Comparison of ENCODE assay signal across 14 cellular contexts in genomic region chr1:31055501-31055900, GRCh38. TPM values are rescaled to one million over a fixed set of nuclear protein-coding genes. Genes with fewer than 3 reads are reported as not detected.
DNase-seq lines count a peak whose midpoint lies in the region; ATAC-seq and TF ChIP-seq lines count a peak whose summit lies in the region.
"Had no signal": no experiment of that assay in that cellular context is flagged by ENCODE, and none has a peak within 500 bp of the region (broad histone marks: within the 10 kb centered on the region; RNA-seq: fewer than 3 reads in every experiment).

No MANE protein-coding gene starts in this region.

- H3K36me3 Mint-ChIP-seq in activated T-cell treated with anti-CD3 and anti-CD28 coated beads, Interleukin-2, amount 50 U/mL, for 72 hours (ENCODE audit: insufficient read depth in 2 of 2), result peaks cover 12 to 51% of the 10 kb centered on the region in 2 donors
- H3K36me3 Mint-ChIP-seq in activated T-helper 1 cell treated with anti-CD3 and anti-CD28 coated beads, Interleukin-12 subunit alpha, Interleukin-12 subunit beta, Interleukin-2, Interleukin-4 antibody, amounts not matched to agents 30 ng/mL and 10 ng/mL and 1 ng/mL, durations not matched to agents 14 hours and 24 hours and 36 hours (ENCODE audit: low read depth), result peaks cover 39% of the 10 kb centered on the region
- no peaks in the 10 kb centered on the region for H3K36me3 Mint-ChIP-seq in glutamatergic neuron (ENCODE audit: unreplicated experiment)
- H3K36me3 Mint-ChIP-seq in stimulated activated naive B cell treated with anti-CD40 and anti-IgM and Interleukin-4, amounts not matched to agents 10 μg/mL and 1 μg/mL and 100 μg/mL, for 72 hours, result peaks cover 39 to 48% of the 10 kb centered on the region in 2 donors

- intact Hi-C loops in activated T-helper 1 cell treated with anti-CD3 and anti-CD28 coated beads, Interleukin-12 subunit alpha, Interleukin-12 subunit beta, Interleukin-2, Interleukin-4 antibody, amounts not matched to agents 30 ng/mL and 10 ng/mL and 1 ng/mL, durations not matched to agents 14 hours and 24 hours and 36 hours (cut with micrococcal nuclease), result loop anchor here (2.0 kb wide), 1 partner anchor 19 kb away; no protein-coding TSS in a partner anchor
- intact Hi-C loops in left ventricle myocardium inferior (cut with micrococcal nuclease), result no loop called here

- no peaks in the 10 kb centered on the region for H3K27me3 ChIP-seq in left ventricle myocardium inferior (ENCODE audit: low read depth)

- no peaks in the 10 kb centered on the region for H3K27me3 Mint-ChIP-seq in activated T-cell treated with anti-CD3 and anti-CD28 coated beads, Interleukin-2, amount 50 U/mL, for 72 hours (ENCODE audit: low read depth)
- no peaks in the 10 kb centered on the region for H3K27me3 Mint-ChIP-seq in activated T-helper 1 cell treated with anti-CD3 and anti-CD28 coated beads, Interleukin-12 subunit alpha, Interleukin-12 subunit beta, Interleukin-2, Interleukin-4 antibody, amounts not matched to agents 30 ng/mL and 10 ng/mL and 1 ng/mL, durations not matched to agents 14 hours and 24 hours and 36 hours (ENCODE audit: insufficient read depth)
- H3K27me3 Mint-ChIP-seq in glutamatergic neuron (ENCODE audit: unreplicated experiment), result peaks cover 4% of the 10 kb centered on the region
- no peaks in the 10 kb centered on the region for H3K27me3 Mint-ChIP-seq in stimulated activated naive B cell treated with anti-CD40 and anti-IgM and Interleukin-4, amounts not matched to agents 10 μg/mL and 1 μg/mL and 100 μg/mL, for 72 hours

- H3K4me1 Mint-ChIP-seq in activated T-cell treated with anti-CD3 and anti-CD28 coated beads, Interleukin-2, amount 50 U/mL, for 72 hours (ENCODE audit: low read depth), result peaks cover 91% of the 10 kb centered on the region
- H3K4me1 Mint-ChIP-seq in activated T-helper 1 cell treated with anti-CD3 and anti-CD28 coated beads, Interleukin-12 subunit alpha, Interleukin-12 subunit beta, Interleukin-2, Interleukin-4 antibody, amounts not matched to agents 30 ng/mL and 10 ng/mL and 1 ng/mL, durations not matched to agents 14 hours and 24 hours and 36 hours (ENCODE audit: low read depth), result peaks cover 44% of the 10 kb centered on the region
- H3K4me1 Mint-ChIP-seq in glutamatergic neuron (ENCODE audit: low read depth, unreplicated experiment), result peaks cover 18% of the 10 kb centered on the region
- H3K4me1 Mint-ChIP-seq in stimulated activated naive B cell treated with anti-CD40 and anti-IgM and Interleukin-4, amounts not matched to agents 10 μg/mL and 1 μg/mL and 100 μg/mL, for 72 hours, result peaks cover 24 to 82% of the 10 kb centered on the region in 2 donors

- H3K9me3 ChIP-seq in left ventricle myocardium inferior (replicated peaks), result no peaks in the 10 kb centered on the region

- H3K27ac ChIP-seq in left ventricle myocardium inferior (replicated peaks), result no peak overlapping the region
- H3K27ac ChIP-seq: RWPE1 had no signal

- no peak for DNase-seq in activated T-cell treated with anti-CD3 and anti-CD28 coated beads, Interleukin-2, amount 50 U/mL, for 72 hours
- no peak for DNase-seq in activated T-cell treated with anti-CD3 and anti-CD28 coated beads, Interleukin-2, amount 50 U/mL, for 1 hour
- no peak for DNase-seq in activated T-helper 1 cell treated with anti-CD3 and anti-CD28 coated beads, Interleukin-12 subunit alpha, Interleukin-12 subunit beta, Interleukin-2, Interleukin-4 antibody, amounts not matched to agents 30 ng/mL and 10 ng/mL and 1 ng/mL, durations not matched to agents 14 hours and 24 hours and 36 hours (ENCODE audit: low spot score)
- DNase-seq in glutamatergic neuron (no peak), NCI-H187 (lab: John Stamatoyannopoulos, UW) (no peak), left ventricle myocardium inferior (no peak)
- DNase-seq in stimulated activated naive B cell treated with anti-CD40 and anti-IgM and Interleukin-4, amounts not matched to agents 10 μg/mL and 1 μg/mL and 100 μg/mL, for 72 hours, result no peak
- DNase-seq in activated CD8-positive, alpha-beta memory T cell treated with anti-CD3 and anti-CD28 coated beads for 24 hours, result no peak
- DNase-seq: activated CD4-positive, alpha-beta T cell treated with anti-CD3 and anti-CD28 coated beads, Interleukin-2, amount 50 U/mL, for 1 hour; DMS 273 treated with DMSO at 0.1 percent for 48 hours; kidney glomerular epithelial cell; NCI-H2107; T-helper 1 cell had no signal

- TF ChIP-seq CTCF in glutamatergic neuron (IDR thresholded peaks at IDR 0.05; ENCODE audit: partially characterized antibody, unreplicated experiment) (no peak), left ventricle myocardium inferior (IDR thresholded peaks at IDR 0.05; ENCODE audit: borderline replicate concordance) (no peak)

- peak overlapping the region in 1 of 2 donors; percentile 46 for H3K4me3 Mint-ChIP-seq in activated T-cell treated with anti-CD3 and anti-CD28 coated beads, Interleukin-2, amount 50 U/mL, for 72 hours
- H3K4me3 Mint-ChIP-seq in activated T-helper 1 cell treated with anti-CD3 and anti-CD28 coated beads, Interleukin-12 subunit alpha, Interleukin-12 subunit beta, Interleukin-2, Interleukin-4 antibody, amounts not matched to agents 30 ng/mL and 10 ng/mL and 1 ng/mL, durations not matched to agents 14 hours and 24 hours and 36 hours, result no peak overlapping the region
- no peak overlapping the region for H3K4me3 Mint-ChIP-seq in glutamatergic neuron (ENCODE audit: unreplicated experiment)
- H3K4me3 Mint-ChIP-seq in stimulated activated naive B cell treated with anti-CD40 and anti-IgM and Interleukin-4, amounts not matched to agents 10 μg/mL and 1 μg/mL and 100 μg/mL, for 72 hours, result peak overlapping the region; percentile 3 to 33

- H3K4me1 ChIP-seq in left ventricle myocardium inferior, result peaks cover 89% of the 10 kb centered on the region

- peak overlapping the region; percentile 89 for H3K27ac Mint-ChIP-seq in activated T-cell treated with anti-CD3 and anti-CD28 coated beads, Interleukin-2, amount 50 U/mL, for 72 hours
- peak overlapping the region; percentile 89 for H3K27ac Mint-ChIP-seq in activated T-helper 1 cell treated with anti-CD3 and anti-CD28 coated beads, Interleukin-12 subunit alpha, Interleukin-12 subunit beta, Interleukin-2, Interleukin-4 antibody, amounts not matched to agents 30 ng/mL and 10 ng/mL and 1 ng/mL, durations not matched to agents 14 hours and 24 hours and 36 hours
- peak overlapping the region; percentile 44 for H3K27ac Mint-ChIP-seq in glutamatergic neuron (ENCODE audit: unreplicated experiment)
- H3K27ac Mint-ChIP-seq in stimulated activated naive B cell treated with anti-CD40 and anti-IgM and Interleukin-4, amounts not matched to agents 10 μg/mL and 1 μg/mL and 100 μg/mL, for 72 hours, result peak overlapping the region; percentile 93

- no peaks in the 10 kb centered on the region for H3K9me3 Mint-ChIP-seq in activated T-cell treated with anti-CD3 and anti-CD28 coated beads, Interleukin-2, amount 50 U/mL, for 72 hours
- H3K9me3 Mint-ChIP-seq in activated T-helper 1 cell treated with anti-CD3 and anti-CD28 coated beads, Interleukin-12 subunit alpha, Interleukin-12 subunit beta, Interleukin-2, Interleukin-4 antibody, amounts not matched to agents 30 ng/mL and 10 ng/mL and 1 ng/mL, durations not matched to agents 14 hours and 24 hours and 36 hours, result no peaks in the 10 kb centered on the region
- peaks cover 5% of the 10 kb centered on the region for H3K9me3 Mint-ChIP-seq in glutamatergic neuron (ENCODE audit: unreplicated experiment)
- no peaks in the 10 kb centered on the region for H3K9me3 Mint-ChIP-seq in stimulated activated naive B cell treated with anti-CD40 and anti-IgM and Interleukin-4, amounts not matched to agents 10 μg/mL and 1 μg/mL and 100 μg/mL, for 72 hours

- H3K36me3 ChIP-seq in left ventricle myocardium inferior, result peaks cover 36% of the 10 kb centered on the region

- no peak for ATAC-seq in activated T-cell treated with anti-CD3 and anti-CD28 coated beads, Interleukin-2, amount 50 U/mL, for 72 hours (replicated peaks in 1 of 2)
- no peak for ATAC-seq in stimulated activated naive B cell treated with anti-CD40 and anti-IgM and Interleukin-4, amounts not matched to agents 10 μg/mL and 1 μg/mL and 100 μg/mL, for 72 hours (replicated peaks)

- no peak overlapping the region for H3K4me3 ChIP-seq in left ventricle myocardium inferior

RNA-seq across cellular contexts. Expression of gene PUM1, which starts 10.0 kb away (rescaled TPM):
- total RNA-seq in activated T-cell treated with anti-CD3 and anti-CD28 coated beads, Interleukin-2, amount 50 U/mL, for 72 hours, result 100 to 1,000 TPM; 100 to 104 TPM
- 130 and 132 TPM in 2 replicates for total RNA-seq in activated T-helper 1 cell treated with anti-CD3 and anti-CD28 coated beads, Interleukin-12 subunit alpha, Interleukin-12 subunit beta, Interleukin-2, Interleukin-4 antibody, amounts not matched to agents 30 ng/mL and 10 ng/mL and 1 ng/mL, durations not matched to agents 14 hours and 24 hours and 36 hours
- total RNA-seq in glutamatergic neuron (ENCODE audit: unreplicated experiment) (188 TPM), left ventricle myocardium inferior (80.1 TPM)

Comparison
In these comparisons a context has a peak if more than half of its experiments do, and no peak if none do; other contexts are left out.
1. H3K4me3 Mint-ChIP-seq: peak in stimulated activated naive B cell treated with anti-CD40 and anti-IgM and Interleukin-4, amounts not matched to agents 10 μg/mL and 1 μg/mL and 100 μg/mL, for 72 hours (2 of 2); none in activated T-helper 1 cell treated with anti-CD3 and anti-CD28 coated beads, Interleukin-12 subunit alpha, Interleukin-12 subunit beta, Interleukin-2, Interleukin-4 antibody, amounts not matched to agents 30 ng/mL and 10 ng/mL and 1 ng/mL, durations not matched to agents 14 hours and 24 hours and 36 hours (single experiment) and glutamatergic neuron (single experiment).
2. Peak in every context shown above with its lines, with median percentiles within 50 percentile points of each other: H3K27ac Mint-ChIP-seq.